Comparison of ENCODE assay signal across 13 cellular contexts in the genomic region with DNA sequence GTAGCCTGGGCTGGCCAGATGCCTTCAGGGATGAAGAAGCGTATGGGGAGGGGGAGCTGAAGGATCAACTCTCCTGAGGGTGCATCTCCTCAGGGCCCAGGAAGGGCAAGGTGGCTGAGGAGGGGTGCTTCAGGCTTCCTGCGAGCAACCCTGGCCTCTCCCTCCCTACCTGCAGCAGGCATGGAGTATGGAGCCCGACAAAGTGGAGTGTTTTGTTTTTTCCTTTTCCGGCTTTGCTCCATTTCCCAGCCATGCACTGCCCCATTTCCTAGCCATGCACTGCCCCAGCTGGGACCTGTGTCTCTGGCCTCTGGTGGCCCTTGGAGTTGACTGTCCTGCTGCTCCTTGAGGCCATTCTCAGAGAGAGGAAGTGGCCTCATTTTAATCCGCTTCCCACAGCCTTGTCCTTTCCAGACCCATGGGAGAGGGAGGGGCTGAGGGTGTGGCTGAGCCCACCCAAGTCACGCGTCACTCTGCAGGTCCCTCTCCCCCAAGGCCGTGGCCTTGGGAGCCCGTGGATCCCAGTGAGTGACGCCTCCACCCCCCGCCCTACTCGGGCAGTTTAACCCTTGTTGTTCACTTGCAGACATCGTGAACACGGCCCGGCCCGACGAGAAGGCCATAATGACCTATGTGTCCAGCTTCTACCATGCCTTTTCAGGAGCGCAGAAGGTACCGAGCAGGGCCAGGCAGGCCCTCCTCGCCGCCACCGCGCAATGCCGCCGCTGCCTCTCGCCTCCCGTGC. TPM values are rescaled to one million over a fixed set of nuclear protein-coding genes. Genes with fewer than 3 reads are reported as not detected.
DNase-seq lines count a peak whose midpoint lies in the region; ATAC-seq and TF ChIP-seq lines count a peak whose summit lies in the region.
"Had no signal": no experiment of that assay in that cellular context is flagged by ENCODE, and none has a peak within 500 bp of the region (broad histone marks: within the 10 kb centered on the region; RNA-seq: fewer than 3 reads in every experiment).

No MANE protein-coding gene starts in this region.

- TF ChIP-seq CTCF in WTC11 (IDR thresholded peaks at IDR 0.05) (no peak), esophagus squamous epithelium (IDR thresholded peaks at IDR 0.05) (no peak), psoas muscle (IDR thresholded peaks at IDR 0.05) (no peak)

- DNase-seq in 8988T (peak; percentile 57), WTC11 (ENCODE audit: low spot score) (no peak), esophagus squamous epithelium (lab: John Stamatoyannopoulos, UW) (no peak), psoas muscle (no peak), germinal center (ENCODE audit: low spot score) (no peak), hepatic stellate cell (ENCODE audit: low spot score) (no peak)
- DNase-seq in activated CD4-positive, CD25-positive, alpha-beta regulatory T cell treated with anti-CD3 and anti-CD28 coated beads, Interleukin-2, amount 50 U/mL, for 72 hours = no peak
- no peak for DNase-seq in activated naive CD4-positive, alpha-beta T cell treated with anti-CD3 and anti-CD28 coated beads for 36 hours
- DNase-seq: activated CD4-positive, alpha-beta T cell treated with anti-CD3 and anti-CD28 coated beads for 48 hours; erythroblast; SW 1271 had no signal

- H3K4me1 ChIP-seq in esophagus squamous epithelium (peaks cover 33 to 93% (median 67%) of the 10 kb centered on the region in 3 donors), psoas muscle (peaks cover 85% of the 10 kb centered on the region)

- H3K36me3 Mint-ChIP-seq in WTC11 = peaks cover 57% of the 10 kb centered on the region
- H3K36me3 Mint-ChIP-seq in activated naive CD4-positive, alpha-beta T cell treated with anti-CD3 and anti-CD28 coated beads for 36 hours (ENCODE audit: low read depth) = peaks cover 8% of the 10 kb centered on the region

- peak overlapping the region; percentile 63; the same call in 1 of the 2 replicates for H3K27ac Mint-ChIP-seq in WTC11
- no peak overlapping the region for H3K27ac Mint-ChIP-seq in activated naive CD4-positive, alpha-beta T cell treated with anti-CD3 and anti-CD28 coated beads for 36 hours

- no peaks in the 10 kb centered on the region for H3K27me3 ChIP-seq in esophagus squamous epithelium
- H3K27me3 ChIP-seq in psoas muscle (ENCODE audit: insufficient read depth in 3 of 3, low read length in 2 of 3) = no peaks in the 10 kb centered on the region

- H3K27me3 Mint-ChIP-seq in WTC11 (ENCODE audit: low read depth) = no peaks in the 10 kb centered on the region
- H3K27me3 Mint-ChIP-seq in activated naive CD4-positive, alpha-beta T cell treated with anti-CD3 and anti-CD28 coated beads for 36 hours (ENCODE audit: low read depth) = no peaks in the 10 kb centered on the region

- H3K4me3 Mint-ChIP-seq in WTC11 = no peak overlapping the region
- H3K4me3 Mint-ChIP-seq in activated naive CD4-positive, alpha-beta T cell treated with anti-CD3 and anti-CD28 coated beads for 36 hours = no peak overlapping the region

- intact Hi-C loops in esophagus squamous epithelium (cut with DNase I) = loop anchor here (10.0 kb wide), 1 partner anchor 65 kb away; a partner anchor contains a TSS
- intact Hi-C loops in psoas muscle (cut with DNase I) = no loop called here
- intact Hi-C loops in activated naive CD4-positive, alpha-beta T cell treated with anti-CD3 and anti-CD28 coated beads for 36 hours (cut with micrococcal nuclease) = no loop called here

- CTCF ChIA-PET in WTC11 (lab: Charles Lee) = interaction anchor here (1.3 kb wide), 1 partner anchor 221 kb away, joined by 3 read pairs; a partner anchor contains a TSS
- CTCF ChIA-PET in activated naive CD4-positive, alpha-beta T cell treated with anti-CD3 and anti-CD28 coated beads for 36 hours (lab: Charles Lee) = interaction anchor here (0.9 kb wide), 1 partner anchor 10 kb away, joined by 3 read pairs; no protein-coding TSS in a partner anchor

- no peaks in the 10 kb centered on the region for H3K9me3 ChIP-seq in esophagus squamous epithelium
- no peaks in the 10 kb centered on the region for H3K9me3 ChIP-seq in psoas muscle

- H3K36me3 ChIP-seq in esophagus squamous epithelium (peaks cover 52 to 100% (median 81%) of the 10 kb centered on the region in 3 donors), psoas muscle (ENCODE audit: insufficient read depth in 1 of 2, low read depth in 1 of 2) (peaks cover 5 to 83% of the 10 kb centered on the region in 2 donors)

- no peaks in the 10 kb centered on the region for H3K9me3 Mint-ChIP-seq in WTC11
- H3K9me3 Mint-ChIP-seq in activated naive CD4-positive, alpha-beta T cell treated with anti-CD3 and anti-CD28 coated beads for 36 hours = no peaks in the 10 kb centered on the region

- 71 to 78% methylated on average over 20 to 24 of the region's 27 CpGs for WGBS in esophagus squamous epithelium, 2 donors
- 79 to 81% (median 79%) methylated on average over 27 of the region's 27 CpGs for WGBS in psoas muscle, 3 donors

- H3K27ac ChIP-seq in esophagus squamous epithelium (peak overlapping the region; percentile 16 to 86 (median 81)), psoas muscle (peak overlapping the region; percentile 80)

- ATAC-seq in WTC11 = no peak
- no peak for ATAC-seq in psoas muscle

- H3K4me3 ChIP-seq in esophagus squamous epithelium (no peak overlapping the region), psoas muscle (no peak overlapping the region)
- H3K4me3 ChIP-seq: skin epidermis had no signal

- TF ChIP-seq POLR2A in esophagus squamous epithelium (IDR thresholded peaks at IDR 0.05) = no peak

- POLR2A ChIA-PET in WTC11 (lab: Charles Lee) = interaction anchor here (0.5 kb wide), 1 partner anchor 104 kb away, joined by 7 read pairs; no protein-coding TSS in a partner anchor

- no peaks in the 10 kb centered on the region for H3K4me1 Mint-ChIP-seq in WTC11
- no peaks in the 10 kb centered on the region for H3K4me1 Mint-ChIP-seq in activated naive CD4-positive, alpha-beta T cell treated with anti-CD3 and anti-CD28 coated beads for 36 hours (ENCODE audit: low read depth)

TF ChIP-seq in WTC11, 78 proteins besides CTCF, POLR2A, EP300 and RAD21:
- TF ChIP-seq IRF2 (CRISPR knock-in tag; IDR thresholded peaks at IDR 0.05; ENCODE audit: borderline replicate concordance, low read depth) (no peak), NFYB (CRISPR knock-in tag; conservative IDR thresholded peaks at IDR 0.05; ENCODE audit: low read depth) (no peak), ESRRA (CRISPR knock-in tag; IDR thresholded peaks at IDR 0.05; ENCODE audit: borderline replicate concordance) (no peak), CREB1 (CRISPR knock-in tag; IDR thresholded peaks at IDR 0.05) (no peak)
TF ChIP-seq in WTC11: peak in this region for 0.

RNA-seq across cellular contexts. Expression of a gene that starts 34.4 kb away (rescaled TPM):
- total RNA-seq in WTC11 (2021) (9.6 to 9.9 TPM (median 9.8 TPM) in 3 replicates), esophagus squamous epithelium (1 to 10 TPM; 1.5 to 4.2 (median 1.8) TPM), psoas muscle (under 1 TPM; 0.32 to 0.64 (median 0.52) TPM)
- polyA plus RNA-seq in psoas muscle = under 1 TPM; 0.27 to 0.35 (median 0.34) TPM
- total RNA-seq in activated naive CD4-positive, alpha-beta T cell treated with anti-CD3 and anti-CD28 coated beads for 36 hours = 1 to 10 TPM; 1.9 to 2.2 TPM
- total RNA-seq: LHCN-M2 had no signal
